Comparison of ENCODE assay signal across 8 cellular contexts in the genomic region with DNA sequence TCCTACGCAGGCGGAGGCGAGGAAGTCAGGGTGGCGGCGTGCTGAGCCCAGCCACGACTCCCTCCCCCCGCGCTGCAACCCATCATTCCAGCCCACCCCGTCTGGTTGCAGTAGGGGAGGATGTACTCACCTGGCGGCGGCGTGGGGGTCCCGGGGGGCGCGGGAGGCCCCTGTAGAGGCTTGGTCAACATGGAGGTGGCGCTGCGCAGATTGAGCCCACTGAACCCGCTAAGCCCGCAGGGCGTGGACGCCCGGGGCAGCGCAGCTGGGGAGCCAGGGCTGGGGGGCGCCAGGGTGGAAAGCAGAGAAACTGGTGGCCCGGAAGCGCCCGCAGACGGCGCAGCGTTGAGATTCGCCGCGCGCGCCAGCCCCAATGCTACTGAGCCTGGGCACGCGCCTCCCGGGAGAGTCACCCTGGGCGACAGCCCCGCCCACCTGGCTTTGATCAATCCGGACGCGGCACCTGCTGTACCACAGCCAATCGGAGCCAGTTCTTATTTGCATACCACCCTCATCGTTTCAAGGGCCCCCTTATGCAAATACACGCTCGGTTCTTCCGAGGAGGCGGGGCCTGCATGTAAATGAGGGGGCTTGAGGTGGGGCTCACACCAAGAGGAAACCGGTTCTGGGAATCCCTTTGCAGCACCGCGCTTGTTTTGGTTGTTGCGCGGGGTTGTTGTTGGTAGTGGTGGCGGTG. TPM values are rescaled to one million over a fixed set of nuclear protein-coding genes. Genes with fewer than 3 reads are reported as not detected.
DNase-seq lines count a peak whose midpoint lies in the region; ATAC-seq and TF ChIP-seq lines count a peak whose summit lies in the region.

A gene (minus strand): TSS at position 381 of the 697 bp plus-strand sequence. CDS start 190 bp downstream, at position 191.

- WGBS in heart right ventricle, 2 donors = 0% methylated on average over 34 to 54 of the region's 55 CpGs

- ATAC-seq in HG02870 (IDR thresholded peaks at IDR 0.05; ENCODE audit: unreplicated experiment) (peak; percentile 55), heart right ventricle (peak; percentile 86 to 91 (median 90))
- peak; percentile 74 for ATAC-seq in activated naive CD8-positive, alpha-beta T cell treated with anti-CD3 and anti-CD28 coated beads, Interleukin-2, amount 50 U/mL, for 24 hours

- no peaks in the 10 kb centered on the region for H3K9me3 ChIP-seq in heart right ventricle

- H3K27ac ChIP-seq in heart right ventricle = peak within 1 kb of the TSS; percentile 22 to 91 (median 73)

- DNase-seq in GM13976 (ENCODE audit: low spot score) (peak; percentile 90), NCI-H146 (lab: John Stamatoyannopoulos, UW) (peak; percentile 97), T follicular helper cell (ENCODE audit: low read depth) (peak; percentile 87), heart right ventricle (peak; percentile 85 to 88), posterior vena cava (ENCODE audit: low spot score) (peak; percentile 95), ureter (ENCODE audit: low spot score) (peak; percentile 92)
- peak; percentile 88 for DNase-seq in activated naive CD8-positive, alpha-beta T cell treated with anti-CD3 and anti-CD28 coated beads, Interleukin-2, amount 50 U/mL, for 24 hours

- peak within 1 kb of the TSS; percentile 94 for H3K27ac Mint-ChIP-seq in activated naive CD8-positive, alpha-beta T cell treated with anti-CD3 and anti-CD28 coated beads, Interleukin-2, amount 50 U/mL, for 24 hours

- H3K36me3 ChIP-seq in heart right ventricle = peaks cover 0 to 38% (median 0%) of the 10 kb centered on the region in 9 donors

- in situ Hi-C loops in GM13976 (cut with MboI; ENCODE audit: low sequenced_read_pairs, unreplicated experiment) = no loop called here

- H3K27me3 ChIP-seq in heart right ventricle = no peaks in the 10 kb centered on the region

- H3K36me3 Mint-ChIP-seq in activated naive CD8-positive, alpha-beta T cell treated with anti-CD3 and anti-CD28 coated beads, Interleukin-2, amount 50 U/mL, for 24 hours (ENCODE audit: low read depth) = peaks cover 52% of the 10 kb centered on the region

- intact Hi-C loops in heart right ventricle (cut with DNase I) = loop anchor here in 3 of 10 donors (10.0 kb wide), 2 partner anchors 274 to 1264 kb away; a partner anchor contains a TSS
- intact Hi-C loops in posterior vena cava (cut with DNase I) = loop anchor here in 1 of 2 donors (10.0 kb wide), 1 partner anchor 56 kb away; a partner anchor contains a TSS

- H3K4me1 Mint-ChIP-seq in activated naive CD8-positive, alpha-beta T cell treated with anti-CD3 and anti-CD28 coated beads, Interleukin-2, amount 50 U/mL, for 24 hours = peaks cover 63% of the 10 kb centered on the region

- H3K4me3 Mint-ChIP-seq in activated naive CD8-positive, alpha-beta T cell treated with anti-CD3 and anti-CD28 coated beads, Interleukin-2, amount 50 U/mL, for 24 hours = peak within 1 kb of the TSS; percentile 96

- H3K27me3 Mint-ChIP-seq in activated naive CD8-positive, alpha-beta T cell treated with anti-CD3 and anti-CD28 coated beads, Interleukin-2, amount 50 U/mL, for 24 hours = no peaks in the 10 kb centered on the region

- TF ChIP-seq CTCF in GM13976 (IDR thresholded peaks at IDR 0.05; ENCODE audit: borderline replicate concordance, control extremely low read depth, extremely low read depth, insufficient read depth, missing control alignments) (no peak), heart right ventricle (IDR thresholded peaks at IDR 0.05) (no peak)

- H3K4me3 ChIP-seq in heart right ventricle = peak within 1 kb of the TSS; percentile 38 to 68 (median 60)

- peaks cover 0 to 31% (median 4%) of the 10 kb centered on the region in 9 donors for H3K4me1 ChIP-seq in heart right ventricle

- H3K9me3 Mint-ChIP-seq in activated naive CD8-positive, alpha-beta T cell treated with anti-CD3 and anti-CD28 coated beads, Interleukin-2, amount 50 U/mL, for 24 hours = no peaks in the 10 kb centered on the region

RNA-seq across cellular contexts. Expression of the gene that starts here (rescaled TPM):
- total RNA-seq in heart right ventricle = 10 to 100 TPM in 1 of 10 donors, 1 to 10 TPM in 9; 2.0 to 14.0 (median 3.3) TPM
- polyA plus RNA-seq in heart right ventricle = 1 to 10 TPM; 1.8 to 3.9 TPM
- total RNA-seq in posterior vena cava = 1 to 10 TPM; 3.0 to 4.2 TPM
- total RNA-seq in ureter = 13.6 TPM

Comparison
In these comparisons a context has a peak if more than half of its experiments do, and no peak if none do; other contexts are left out.
1. Peak in every context shown above with its lines: DNase-seq, ATAC-seq, H3K4me3 ChIP-seq and H3K27ac ChIP-seq.